Comparison of ENCODE assay signal across 12 cellular contexts in genomic region chr2:109130726-109130995, GRCh38. TPM values are rescaled to one million over a fixed set of nuclear protein-coding genes. Genes with fewer than 3 reads are reported as not detected.
A peak's percentile ranks its signal among the peaks of the same experiment; 100 is the strongest.
DNase-seq lines count a peak whose midpoint lies in the region; FAIRE-seq and TF ChIP-seq lines count a peak whose summit lies in the region.
"Had no signal": no experiment of that assay in that cellular context is flagged by ENCODE, and none has a peak within 500 bp of the region (broad histone marks: within the 10 kb centered on the region; RNA-seq: fewer than 3 reads in every experiment).

No MANE protein-coding gene starts in this region.

- intact Hi-C loops in endothelial cell of umbilical vein (cut with micrococcal nuclease): loop anchor here (1.0 kb wide), 1 partner anchor 43 kb away; no protein-coding TSS in a partner anchor
- intact Hi-C loops in prostate gland (cut with DNase I): loop anchor here (2.0 to 5.0 kb wide), 2 partner anchors 42 to 188 kb away; no protein-coding TSS in a partner anchor

- H3K9me1 ChIP-seq in endothelial cell of umbilical vein (replicated peaks; ENCODE audit: control insufficient read depth, extremely low read depth, insufficient read depth, low read length): no peaks in the 10 kb centered on the region

- CTCF ChIA-PET in endothelial cell of umbilical vein (lab: Charles Lee): interaction anchor here (1.3 to 8.7 kb wide), 5 partner anchors 37 to 378 kb away, joined by 3 to 163 read pairs (median 15); no protein-coding TSS in a partner anchor

- TF ChIP-seq POLR2A in NB4 (IDR thresholded peaks at IDR 0.05; ENCODE audit: extremely low read depth, insufficient read length) (no peak), endothelial cell of umbilical vein (IDR thresholded peaks at IDR 0.05; ENCODE audit: low read depth, low read length) (no peak), prostate gland (IDR thresholded peaks at IDR 0.05) (no peak)

- H3K4me2 ChIP-seq in BLaER1 treated with 17β-estradiol and CSF1 and Interleukin-3, amounts not matched to agents 10 nM and 100 nM: peak overlapping the region; percentile 87 to 97 (median 93)
- peak overlapping the region; percentile 44 for H3K4me2 ChIP-seq in endothelial cell of umbilical vein (ENCODE audit: insufficient read depth, low read length)

- no peaks in the 10 kb centered on the region for H3K9me3 ChIP-seq in BLaER1 treated with 17β-estradiol and CSF1 and Interleukin-3, amounts not matched to agents 10 nM and 100 nM (replicated peaks in 1 of 11)
- no peaks in the 10 kb centered on the region for H3K9me3 ChIP-seq in endothelial cell of umbilical vein (replicated peaks; ENCODE audit: control insufficient read depth, insufficient read depth, low read length)
- H3K9me3 ChIP-seq in prostate gland: no peaks in the 10 kb centered on the region

- peak overlapping the region; percentile 74 to 94 (median 89) for H3K9ac ChIP-seq in BLaER1 treated with 17β-estradiol and CSF1 and Interleukin-3, amounts not matched to agents 10 nM and 100 nM
- H3K9ac ChIP-seq in endothelial cell of umbilical vein (replicated peaks; ENCODE audit: extremely low read depth, insufficient read depth, low read length): peak overlapping the region; percentile 72

- no TSS peak for BruUV-seq in endothelial cell of umbilical vein (replicated peaks; lab: Mats Ljungman, UMichigan)

- no peak for TF ChIP-seq CTCF in NB4 (IDR thresholded peaks at IDR 0.05; ENCODE audit: low read depth, low read length)
- TF ChIP-seq CTCF in endothelial cell of umbilical vein (IDR thresholded peaks at IDR 0.05; ENCODE audit: extremely low read depth in 1 of 2, insufficient read depth in 1 of 2, low read depth in 1 of 2, low read length in 2 of 2): no peak
- no peak for TF ChIP-seq CTCF in prostate gland (IDR thresholded peaks at IDR 0.05)

- no peak overlapping the region for H2AFZ ChIP-seq in endothelial cell of umbilical vein (ENCODE audit: low read depth, low read length)

- H3K4me1 ChIP-seq in BLaER1 treated with 17β-estradiol and CSF1 and Interleukin-3, amounts not matched to agents 10 nM and 100 nM: peaks cover 62 to 77% (median 71%) of the 10 kb centered on the region in 10 experiments
- H3K4me1 ChIP-seq in endothelial cell of umbilical vein (ENCODE audit: control insufficient read depth, extremely low read depth, insufficient read depth, low read length) (peaks cover 18% of the 10 kb centered on the region), prostate gland (replicated peaks) (no peaks in the 10 kb centered on the region)

- H4K20me1 ChIP-seq in BLaER1 treated with 17β-estradiol and CSF1 and Interleukin-3, amounts not matched to agents 10 nM and 100 nM: peaks cover 54 to 88% (median 69%) of the 10 kb centered on the region in 11 experiments; a peak in 21 of 22 replicates
- H4K20me1 ChIP-seq in endothelial cell of umbilical vein (replicated peaks; ENCODE audit: control insufficient read depth, extremely low read depth, insufficient read depth, low read length): no peaks in the 10 kb centered on the region

- POLR2A ChIA-PET in endothelial cell of umbilical vein (lab: Charles Lee): no interaction called here

- FAIRE-seq in endothelial cell of umbilical vein (lab: Jason Lieb, UNC): no peak
- FAIRE-seq: colon had no signal

- H3K27ac ChIP-seq in BLaER1 treated with 17β-estradiol and CSF1 and Interleukin-3, amounts not matched to agents 10 nM and 100 nM: peak overlapping the region in 10 of 11 experiments; percentile 5 to 94 (median 89); a peak in 18 of 22 replicates
- H3K27ac ChIP-seq in endothelial cell of umbilical vein (ENCODE audit: insufficient read depth, low read depth, low read length): no peak overlapping the region
- peak overlapping the region in 1 of 2 donors; percentile 18 for H3K27ac ChIP-seq in prostate gland

- H3K4me3 ChIP-seq in BLaER1 treated with 17β-estradiol and CSF1 and Interleukin-3, amounts not matched to agents 10 nM and 100 nM: peak overlapping the region; percentile 66 to 98 (median 88)
- H3K4me3 ChIP-seq in NB4 (ENCODE audit: low read depth, low read length) (peak overlapping the region; percentile 74), endothelial cell of umbilical vein (replicated peaks in 1 of 3; ENCODE audit: insufficient read depth in 1 of 3, low read depth in 1 of 3, low read length in 3 of 3) (peak overlapping the region; percentile 62 to 73 (median 69)), prostate gland (peak overlapping the region; percentile 44 to 57)

- DNase-seq in NB4 (ENCODE audit: low read depth): no peak
- DNase-seq in endothelial cell of umbilical vein (ENCODE audit: low read depth, low spot score): no peak
- no peak for DNase-seq in prostate gland (ENCODE audit: low spot score)
- DNase-seq in NOMO-1 (lab: John Stamatoyannopoulos, UW; ENCODE audit: unreplicated experiment in 2 of 2): no peak
- DNase-seq in SKM-1 (lab: John Stamatoyannopoulos, UW; ENCODE audit: unreplicated experiment): no peak
- DNase-seq in DMS153 treated with DMSO at 0.1 percent for 48 hours (lab: John Stamatoyannopoulos, UW; ENCODE audit: unreplicated experiment): no peak
- no peak for DNase-seq in T-helper 2 cell
- DNase-seq: activated CD4-positive, alpha-beta T cell treated with anti-CD3 and anti-CD28 coated beads, Interleukin-2, amount 10 ng/mL, durations not matched to agents 7 days and 5 days; islet precursor cell; KG1 had no signal

- dilution Hi-C loops in endothelial cell of umbilical vein (cut with MboI; ENCODE audit: extremely low pct_ligation_motif_present, low sequenced_read_pairs): no loop called here

- H3K27me3 ChIP-seq in BLaER1 treated with 17β-estradiol and CSF1 and Interleukin-3, amounts not matched to agents 10 nM and 100 nM: peaks cover 0 to 16% (median 0%) of the 10 kb centered on the region in 11 experiments; a peak in 5 of 22 replicates
- H3K27me3 ChIP-seq in endothelial cell of umbilical vein (ENCODE audit: control insufficient read depth in 2 of 2, insufficient read depth in 2 of 2, low read length in 2 of 2) (no peaks in the 10 kb centered on the region), prostate gland (replicated peaks; ENCODE audit: insufficient read depth) (no peaks in the 10 kb centered on the region)

- peaks cover 0 to 10% (median 0%) of the 10 kb centered on the region in 11 experiments; a peak in 2 of 22 replicates for H3K36me3 ChIP-seq in BLaER1 treated with 17β-estradiol and CSF1 and Interleukin-3, amounts not matched to agents 10 nM and 100 nM
- H3K36me3 ChIP-seq in endothelial cell of umbilical vein (ENCODE audit: control insufficient read depth in 2 of 2, extremely low read depth in 1 of 2, insufficient read depth in 2 of 2, low read length in 2 of 2) (no peaks in the 10 kb centered on the region), prostate gland (no peaks in the 10 kb centered on the region)

- 71% methylated on average over 5 of the region's 5 CpGs for WGBS in prostate gland

- peaks cover 65% of the 10 kb centered on the region for H3K79me2 ChIP-seq in endothelial cell of umbilical vein (ENCODE audit: control insufficient read depth, insufficient read depth, low read length)

TF ChIP-seq in endothelial cell of umbilical vein, 7 proteins besides CTCF, POLR2A, EP300 and RAD21:
- TF ChIP-seq MAX (IDR thresholded peaks at IDR 0.05; ENCODE audit: insufficient read depth, insufficient read length): no peak
- no peak for TF ChIP-seq FOS (IDR thresholded peaks at IDR 0.05; ENCODE audit: borderline replicate concordance, insufficient read depth, low read length)
- TF ChIP-seq EZH2 (IDR thresholded peaks at IDR 0.05; ENCODE audit: borderline replicate concordance, low read depth, low read length, severe bottlenecking): no peak
- TF ChIP-seq POLR2AphosphoS5 (IDR thresholded peaks at IDR 0.05; ENCODE audit: insufficient read depth, low read depth, low read length): no peak
- no peak for TF ChIP-seq JUN (IDR thresholded peaks at IDR 0.05; ENCODE audit: borderline replicate concordance, insufficient read depth, insufficient read length, low read depth)

RNA-seq across cellular contexts. Expression of gene SH3RF3, which starts 1.7 kb away (rescaled TPM):
- total RNA-seq in endothelial cell of umbilical vein (9.4 and 14.7 TPM in 2 replicates), prostate gland (10 to 100 TPM in 1 of 2 donors, 1 to 10 TPM in 1; 1.4 to 17.0 TPM)
- 3.8 and 3.9 TPM in 2 replicates for polyA plus RNA-seq in endothelial cell of umbilical vein
- polyA plus RNA-seq in endothelial cell of umbilical vein (2011; cell fraction: cytosol; rRNA removed): 3.7 and 3.9 TPM in 2 replicates
- polyA plus RNA-seq in endothelial cell of umbilical vein (2011; cell fraction: nucleus; rRNA removed): 7.4 and 8.1 TPM in 2 replicates
- 12.5 and 15.9 TPM in 2 replicates for polyA plus RNA-seq in endothelial cell of umbilical vein (2012)
- 5.3 and 7.4 TPM in 2 replicates for polyA minus RNA-seq in endothelial cell of umbilical vein
- polyA minus RNA-seq in endothelial cell of umbilical vein (2011; cell fraction: cytosol; rRNA and poly(A)+ RNA removed): 1.6 TPM
- polyA minus RNA-seq in endothelial cell of umbilical vein (2011; cell fraction: nucleus; rRNA and poly(A)+ RNA removed): 8.6 and 16.6 TPM in 2 replicates
